In genomic region chr17:77455878-77456234, GRCh38 we compare ENCODE assay signal across 10 cellular contexts.
DNase-seq lines count a peak whose midpoint lies in the region; ATAC-seq and TF ChIP-seq lines count a peak whose summit lies in the region.
"Had no signal": no experiment of that assay in that cellular context is flagged by ENCODE, and none has a peak within 500 bp of the region (broad histone marks: within the 10 kb centered on the region; RNA-seq: fewer than 3 reads in every experiment).

No MANE protein-coding gene starts in this region.

- H2BK5ac ChIP-seq in IMR-90 (ENCODE audit: low read depth, low read length, poor library complexity, severe bottlenecking): no peak overlapping the region

- peaks cover 36 to 97% of the 10 kb centered on the region in 2 experiments for H3K79me1 ChIP-seq in IMR-90 (ENCODE audit: low read depth in 1 of 2, low read length in 2 of 2)

- CTCF ChIA-PET in IMR-90 (lab: Yijun Ruan, JAX): no interaction called here

- H4K5ac ChIP-seq in IMR-90 (ENCODE audit: low read depth, low read length): no peak overlapping the region

- peak overlapping the region; percentile 91 to 100 (median 96) for H3K4me3 Mint-ChIP-seq in CD4-positive, CD25-positive, alpha-beta regulatory T cell
- H3K4me3 Mint-ChIP-seq in brain (peak overlapping the region in 3 of 5 experiments; percentile 20 to 79 (median 30)), nephron (peak overlapping the region; percentile 35 to 73 (median 47))

- dilution Hi-C loops in IMR-90 (cut with HindIII; ENCODE audit: low sequenced_read_pairs, unreplicated experiment): no loop called here

- H2BK15ac ChIP-seq in IMR-90 (ENCODE audit: low read depth, low read length): no peak overlapping the region

- 0 out of 2 replicates have a peak overlapping the region, but pooled peaks have one; percentile 58 for H2BK120ac ChIP-seq in IMR-90 (ENCODE audit: low read depth, low read length)

- peak overlapping the region; percentile 5 for H2AK9ac ChIP-seq in IMR-90 (replicated peaks; ENCODE audit: low read depth, low read length, poor library complexity)

- H3K4ac ChIP-seq in IMR-90 (ENCODE audit: low read depth, low read length): peak overlapping the region; percentile 46

- no peak for TF ChIP-seq RAD21 in IMR-90 (IDR thresholded peaks at IDR 0.05; ENCODE audit: low read length)

- WGBS in IMR-90 (ENCODE audit: extremely low coverage in 2 of 2, insufficient read length in 1 of 2), 2 experiments: 20% methylated on average over 1 of the region's 16 CpGs; no CpG with 5 or more reads in 1 of the 2 experiments

- H3K9me1 ChIP-seq in IMR-90 (ENCODE audit: insufficient read depth, low read length): peaks cover 52% of the 10 kb centered on the region

- intact Hi-C loops in IMR-90 (cut with micrococcal nuclease): no loop called here

- BruUV-seq in IMR-90 (replicated peaks; lab: Mats Ljungman, UMichigan): no TSS peak

- ATAC-seq in CD4-positive, CD25-positive, alpha-beta regulatory T cell (ENCODE audit: low read depth in 2 of 2): no peak
- ATAC-seq in IMR-90 (ENCODE audit: low read depth): no peak
- ATAC-seq in GM18505 (IDR thresholded peaks at IDR 0.05; ENCODE audit: unreplicated experiment): no peak

- H3K14ac ChIP-seq in IMR-90 (replicated peaks; ENCODE audit: low read depth, low read length): peak overlapping the region; percentile 56; the same call in 1 of the 2 replicates

- H3K4me1 ChIP-seq in CD4-positive, CD25-positive, alpha-beta regulatory T cell (ENCODE audit: control insufficient read depth, insufficient read depth, low read length, poor library complexity, severe bottlenecking): peaks cover 84% of the 10 kb centered on the region
- peaks cover 65% of the 10 kb centered on the region for H3K4me1 ChIP-seq in IMR-90 (ENCODE audit: control insufficient read depth, insufficient read depth, low read length)

- TF ChIP-seq POLR2A in IMR-90 (IDR thresholded peaks at IDR 0.05; ENCODE audit: low read depth, low read length): 0 out of 2 replicates have a peak, but pooled peaks have one; percentile 13
- no peak for TF ChIP-seq POLR2A in GM18505 (IDR thresholded peaks at IDR 0.05; ENCODE audit: borderline replicate concordance, extremely low read depth, insufficient read depth, insufficient read length)

- no peak overlapping the region for H4K8ac ChIP-seq in IMR-90 (ENCODE audit: low read depth in 2 of 2, low read length in 2 of 2)

- H3K27ac ChIP-seq in CD4-positive, CD25-positive, alpha-beta regulatory T cell (ENCODE audit: insufficient read depth, low read length, poor library complexity, severe bottlenecking): peak overlapping the region; percentile 91
- H3K27ac ChIP-seq in IMR-90 (ENCODE audit: insufficient read depth, low read length): peak overlapping the region; percentile 62

- peaks cover 100% of the 10 kb centered on the region for H4K20me1 ChIP-seq in IMR-90 (ENCODE audit: insufficient read depth, low read length)

- H3K36me3 Mint-ChIP-seq in CD4-positive, CD25-positive, alpha-beta regulatory T cell: peaks cover 22% of the 10 kb centered on the region
- H3K36me3 Mint-ChIP-seq in brain (peaks cover 4% of the 10 kb centered on the region), nephron (ENCODE audit: low read depth) (peaks cover 5% of the 10 kb centered on the region)

- H3K4me1 Mint-ChIP-seq in CD4-positive, CD25-positive, alpha-beta regulatory T cell: peaks cover 0 to 60% (median 38%) of the 10 kb centered on the region in 4 donors
- peaks cover 72% of the 10 kb centered on the region for H3K4me1 Mint-ChIP-seq in brain
- H3K4me1 Mint-ChIP-seq in nephron: peaks cover 66% of the 10 kb centered on the region

- no peak overlapping the region; the same call in 1 of the 2 replicates for H3K18ac ChIP-seq in IMR-90 (ENCODE audit: low read depth, low read length)

- H3K23ac ChIP-seq in IMR-90 (ENCODE audit: low read depth, low read length): peak overlapping the region; percentile 60; the same call in 1 of the 2 replicates

- H3K56ac ChIP-seq in IMR-90 (ENCODE audit: extremely low read depth, insufficient read depth, low read length): no peak overlapping the region

- in situ Hi-C loops in IMR-90 (cut with MboI; ENCODE audit: low sequenced_read_pairs): no loop called here

- H3K4me2 ChIP-seq in IMR-90 (ENCODE audit: low read depth, low read length): no peak overlapping the region

- no peak overlapping the region for H3K9ac ChIP-seq in IMR-90 (ENCODE audit: low read depth, low read length)

- no peak overlapping the region for H2BK20ac ChIP-seq in IMR-90 (ENCODE audit: low read depth, low read length)

- peak overlapping the region; percentile 97 for H3K4me3 ChIP-seq in CD4-positive, CD25-positive, alpha-beta regulatory T cell (ENCODE audit: low read depth, low read length)
- H3K4me3 ChIP-seq in IMR-90 (ENCODE audit: insufficient read depth, low read depth, low read length): no peak overlapping the region

- no peak overlapping the region for H2AFZ ChIP-seq in IMR-90 (replicated peaks; ENCODE audit: low read length, poor library complexity)

- H3K9me3 ChIP-seq in CD4-positive, CD25-positive, alpha-beta regulatory T cell (ENCODE audit: control insufficient read depth in 2 of 2, low read length in 2 of 2): no peaks in the 10 kb centered on the region
- no peaks in the 10 kb centered on the region for H3K9me3 ChIP-seq in IMR-90 (ENCODE audit: control insufficient read depth, insufficient read depth, low read length)

- peak overlapping the region; percentile 77; the same call in 1 of the 2 replicates for H4K91ac ChIP-seq in IMR-90 (ENCODE audit: insufficient read depth, low read depth, low read length)

- peaks cover 0 to 1% (median 0%) of the 10 kb centered on the region in 7 donors for H3K9me3 Mint-ChIP-seq in CD4-positive, CD25-positive, alpha-beta regulatory T cell
- peaks cover 0 to 2% (median 0%) of the 10 kb centered on the region in 5 experiments for H3K9me3 Mint-ChIP-seq in brain
- H3K9me3 Mint-ChIP-seq in nephron: no peaks in the 10 kb centered on the region

- no peaks in the 10 kb centered on the region for H3K27me3 ChIP-seq in CD4-positive, CD25-positive, alpha-beta regulatory T cell (ENCODE audit: control insufficient read depth, insufficient read depth, low read length)
- H3K27me3 ChIP-seq in IMR-90 (ENCODE audit: control insufficient read depth, insufficient read depth, low read length): no peaks in the 10 kb centered on the region

- H3K27me3 Mint-ChIP-seq in CD4-positive, CD25-positive, alpha-beta regulatory T cell: peaks cover 4% of the 10 kb centered on the region
- H3K27me3 Mint-ChIP-seq in brain (peaks cover 6% of the 10 kb centered on the region), nephron (ENCODE audit: low read depth) (no peaks in the 10 kb centered on the region)

- TF ChIP-seq CTCF in IMR-90 (conservative IDR thresholded peaks at IDR 0.05; ENCODE audit: low read depth, low read length) (no peak), brain (conservative IDR thresholded peaks at IDR 0.05) (no peak), nephron (IDR thresholded peaks at IDR 0.05; ENCODE audit: unreplicated experiment in 3 of 3) (no peak)

- POLR2A ChIA-PET in IMR-90 (lab: Charles Lee; ENCODE audit: unreplicated experiment): no interaction called here

- H2AK5ac ChIP-seq in IMR-90 (ENCODE audit: low read depth, low read length): 0 out of 2 replicates have a peak overlapping the region, but pooled peaks have one; percentile 30

- peak overlapping the region; percentile 98 to 100 (median 99) for H3K27ac Mint-ChIP-seq in CD4-positive, CD25-positive, alpha-beta regulatory T cell
- H3K27ac Mint-ChIP-seq in brain: peak overlapping the region; percentile 25 to 100 (median 89)
- peak overlapping the region; percentile 54 to 88 (median 78) for H3K27ac Mint-ChIP-seq in nephron

- no peaks in the 10 kb centered on the region for H3K36me3 ChIP-seq in CD4-positive, CD25-positive, alpha-beta regulatory T cell (ENCODE audit: control insufficient read depth, insufficient read depth, low read length)
- peaks cover 10% of the 10 kb centered on the region for H3K36me3 ChIP-seq in IMR-90 (ENCODE audit: control insufficient read depth, insufficient read depth, low read length)

- DNase-seq in CD4-positive, CD25-positive, alpha-beta regulatory T cell: no peak
- DNase-seq in IMR-90: no peak
- DNase-seq in SW 1271 (lab: John Stamatoyannopoulos, UW): no peak
- no peak for DNase-seq in NCI-H1092 treated with DMSO at 0.1 percent for 48 hours (lab: John Stamatoyannopoulos, UW)
- DNase-seq in NCI-H345 (lab: John Stamatoyannopoulos, UW): no peak
- DNase-seq: NCI-H1105 treated with DMSO at 0.1 percent for 48 hours, NCI-H774 had no signal

TF ChIP-seq in IMR-90, 13 proteins besides CTCF, POLR2A, EP300 and RAD21:
- TF ChIP-seq MXI1 (IDR thresholded peaks at IDR 0.05; ENCODE audit: borderline replicate concordance, low read depth, low read length): no peak
- TF ChIP-seq MAZ (IDR thresholded peaks at IDR 0.05; ENCODE audit: borderline replicate concordance, low read depth, low read length): no peak

Comparison
In these comparisons a context has a peak if more than half of its experiments do, and no peak if none do; other contexts are left out.
1. H3K4me3 Mint-ChIP-seq: peak in every context shown above with its lines; median percentile 96 in CD4-positive, CD25-positive, alpha-beta regulatory T cell; 47 in nephron; 30 in brain.